In the genomic region with DNA sequence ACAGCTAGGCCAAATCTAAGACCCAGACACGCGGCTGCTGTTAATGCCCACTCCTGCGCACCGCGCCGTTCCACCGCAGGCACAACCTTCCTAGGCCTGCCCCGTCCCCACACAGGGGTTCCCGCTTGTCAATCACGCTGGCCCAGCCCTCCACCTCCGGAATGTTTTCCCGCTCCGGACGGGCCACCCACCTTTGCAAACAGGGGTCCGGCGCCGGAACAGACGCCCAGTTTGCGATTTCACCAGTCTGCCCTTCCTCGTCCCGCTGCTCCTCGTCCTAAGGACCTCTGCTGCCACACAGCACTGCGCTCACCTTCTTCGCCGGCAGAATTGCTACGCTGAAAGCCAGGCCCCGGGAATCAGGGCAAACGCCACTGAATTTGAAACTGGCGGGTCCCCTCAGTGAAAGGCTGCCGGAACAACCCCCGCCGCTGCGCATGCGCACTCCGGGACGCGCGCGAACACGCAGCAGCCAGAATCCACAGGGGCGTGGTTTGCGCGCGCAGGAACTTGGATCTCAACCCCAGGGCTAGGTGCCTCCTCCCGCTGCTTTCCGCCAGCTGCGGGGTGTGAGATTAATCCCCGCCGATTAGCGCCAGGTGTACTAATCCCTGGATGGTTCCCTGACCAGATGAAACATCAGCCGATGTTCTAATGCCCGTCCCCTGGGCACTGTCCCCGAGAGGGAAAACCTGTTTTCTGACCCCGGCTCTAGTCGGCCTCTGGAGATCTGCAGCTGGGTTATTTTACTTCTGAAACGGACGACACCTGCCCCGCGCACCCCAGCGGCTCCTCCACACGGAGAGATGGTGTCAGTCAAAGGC, we compare ENCODE assay signal across 7 cellular contexts.
DNase-seq lines count a peak whose midpoint lies in the region; ATAC-seq, FAIRE-seq and TF ChIP-seq lines count a peak whose summit lies in the region.
"Not testable (repeated sequence)": the region's sequence is repeated elsewhere in the genome, so short reads cannot be mapped to it uniquely, and the experiment has no call there.

No MANE protein-coding gene starts in this region.

- H3K4me1 ChIP-seq in astrocyte (ENCODE audit: insufficient read depth, low read length), result not testable (repeated sequence)

- H3K9me3 ChIP-seq in astrocyte (ENCODE audit: insufficient read depth, low read depth, low read length), result not testable (repeated sequence)

- not testable (repeated sequence) for TF ChIP-seq CTCF in astrocyte (IDR thresholded peaks at IDR 0.05; ENCODE audit: insufficient read depth, low read depth, low read length); retinal pigment epithelial cell (conservative IDR thresholded peaks at IDR 0.05; ENCODE audit: low read depth, low read length)

- H3K36me3 Mint-ChIP-seq in astrocyte (ENCODE audit: low read depth, unreplicated experiment), result not testable (repeated sequence)

- peak overlapping the region; percentile 82 for H3K9ac ChIP-seq in astrocyte (ENCODE audit: low read length)

- H3K4me2 ChIP-seq in astrocyte (ENCODE audit: low read length), result peak overlapping the region; percentile 95

- not testable (repeated sequence) for H3K27me3 Mint-ChIP-seq in astrocyte (ENCODE audit: low read depth, unreplicated experiment)

- H3K4me3 ChIP-seq in astrocyte (ENCODE audit: insufficient read depth, low read depth, low read length) (peak overlapping the region; percentile 78), retinal pigment epithelial cell (ENCODE audit: low read length) (peak overlapping the region; percentile 70)

- H3K4me1 Mint-ChIP-seq in astrocyte (ENCODE audit: low read depth, unreplicated experiment), result not testable (repeated sequence)

- DNase-seq in NCI-H1930 (lab: John Stamatoyannopoulos, UW) (peak; percentile 83 to 84), T-helper 22 cell (ENCODE audit: low read depth) (peak; percentile 86), astrocyte (ENCODE audit: low read depth) (peak; percentile 61), hypothalamus (lab: John Stamatoyannopoulos, UW) (peak; percentile 15 to 87 (median 67))
- DNase-seq in retinal pigment epithelial cell (ENCODE audit: low read depth), result not testable (repeated sequence)

- not testable (repeated sequence) for H3K36me3 ChIP-seq in astrocyte (ENCODE audit: insufficient read depth, low read length)

- peak; percentile 77 for ATAC-seq in GM18511 (IDR thresholded peaks at IDR 0.05; ENCODE audit: unreplicated experiment)
- ATAC-seq in HG02970 (IDR thresholded peaks at IDR 0.05; ENCODE audit: low FRiP score, unreplicated experiment), result peak; percentile 71

- H3K27me3 ChIP-seq in astrocyte (ENCODE audit: insufficient read depth, low read length), result not testable (repeated sequence)

- H4K20me1 ChIP-seq in astrocyte (ENCODE audit: insufficient read depth, low read length), result not testable (repeated sequence)

- H3K27ac ChIP-seq in astrocyte (ENCODE audit: low read depth, low read length), result peak overlapping the region; percentile 26

- not testable (repeated sequence) for FAIRE-seq in astrocyte (lab: Jason Lieb, UNC)

- not testable (repeated sequence) for H3K9me3 Mint-ChIP-seq in astrocyte (ENCODE audit: unreplicated experiment)

- peak overlapping the region; percentile 77 for H3K27ac Mint-ChIP-seq in astrocyte (ENCODE audit: unreplicated experiment)

- H3K4me3 Mint-ChIP-seq in astrocyte (ENCODE audit: unreplicated experiment), result peak overlapping the region; percentile 97

- peak overlapping the region; percentile 94 for H2AFZ ChIP-seq in astrocyte (ENCODE audit: low read depth, low read length)

- H3K79me2 ChIP-seq in astrocyte (ENCODE audit: insufficient read depth, low read length), result not testable (repeated sequence)
